In genomic region chr16:29848420-29849297, GRCh38 we compare ENCODE assay signal across 8 cellular contexts. TPM values are rescaled to one million over a fixed set of nuclear protein-coding genes. Genes with fewer than 3 reads are reported as not detected.
DNase-seq lines count a peak whose midpoint lies in the region; ATAC-seq and TF ChIP-seq lines count a peak whose summit lies in the region.

No MANE protein-coding gene starts in this region.

- no peaks in the 10 kb centered on the region for H3K27me3 Mint-ChIP-seq in activated CD4-positive, alpha-beta T cell treated with anti-CD3 and anti-CD28 coated beads, Interleukin-2, amount 10 ng/mL, durations not matched to agents 24 days and 14 days

- no peak overlapping the region for H3K4me3 Mint-ChIP-seq in activated CD4-positive, alpha-beta T cell treated with anti-CD3 and anti-CD28 coated beads, Interleukin-2, amount 10 ng/mL, durations not matched to agents 24 days and 14 days

- peaks cover 2% of the 10 kb centered on the region for H3K4me1 Mint-ChIP-seq in activated CD4-positive, alpha-beta T cell treated with anti-CD3 and anti-CD28 coated beads, Interleukin-2, amount 10 ng/mL, durations not matched to agents 24 days and 14 days

- peak; percentile 79 to 89 for TF ChIP-seq RAD21 in liver (IDR thresholded peaks at IDR 0.05)

- no peaks in the 10 kb centered on the region for H3K27me3 ChIP-seq in colonic mucosa
- H3K27me3 ChIP-seq in liver (ENCODE audit: control insufficient read depth in 4 of 4, insufficient read depth in 4 of 4, low read length in 3 of 4) = no peaks in the 10 kb centered on the region

- H3K9me3 ChIP-seq in colonic mucosa (no peaks in the 10 kb centered on the region), liver (ENCODE audit: control insufficient read depth in 4 of 4, low read length in 3 of 4) (no peaks in the 10 kb centered on the region)

- intact Hi-C loops in activated CD4-positive, alpha-beta T cell treated with anti-CD3 and anti-CD28 coated beads, Interleukin-2, amount 10 ng/mL, durations not matched to agents 24 days and 14 days (cut with micrococcal nuclease) = loop anchor here (1.0 to 2.0 kb wide), 4 partner anchors 31 to 156 kb away; partner anchors contain the start of gene MAZ
- intact Hi-C loops in colonic mucosa (cut with DNase I) = no loop called here

- 47% methylated on average over 15 of the region's 15 CpGs for WGBS in liver

- H3K36me3 Mint-ChIP-seq in activated CD4-positive, alpha-beta T cell treated with anti-CD3 and anti-CD28 coated beads, Interleukin-2, amount 10 ng/mL, durations not matched to agents 24 days and 14 days (ENCODE audit: low read depth) = peaks cover 39% of the 10 kb centered on the region

- H3K9ac ChIP-seq in colonic mucosa (ENCODE audit: low read depth in 2 of 2, low read length in 2 of 2) (peak overlapping the region in 1 of 2 donors; percentile 34), liver (ENCODE audit: low read depth in 1 of 2, low read length in 2 of 2) (no peak overlapping the region)

- no peaks in the 10 kb centered on the region for H3K9me3 Mint-ChIP-seq in activated CD4-positive, alpha-beta T cell treated with anti-CD3 and anti-CD28 coated beads, Interleukin-2, amount 10 ng/mL, durations not matched to agents 24 days and 14 days

- H3K27ac ChIP-seq in colonic mucosa = no peak overlapping the region
- no peak overlapping the region for H3K27ac ChIP-seq in liver (ENCODE audit: low read depth in 1 of 2, low read length in 2 of 2)

- peak; percentile 90 for TF ChIP-seq CTCF in colonic mucosa (IDR thresholded peaks at IDR 0.05)
- TF ChIP-seq CTCF in liver (IDR thresholded peaks at IDR 0.05; ENCODE audit: low read depth, low read length, missing input control) = peak; percentile 84

- no peak for ATAC-seq in GM19455 (IDR thresholded peaks at IDR 0.05; ENCODE audit: unreplicated experiment)

- H3K4me3 ChIP-seq in colonic mucosa (no peak overlapping the region), liver (ENCODE audit: low read depth in 1 of 3, low read length in 3 of 3) (no peak overlapping the region)

- H3K4me1 ChIP-seq in colonic mucosa = no peaks in the 10 kb centered on the region
- no peaks in the 10 kb centered on the region for H3K4me1 ChIP-seq in liver (ENCODE audit: control insufficient read depth in 4 of 4, insufficient read depth in 4 of 4, low read length in 3 of 4)

- DNase-seq in SIG-M5 treated with dmso at 0.1 percent for 504 hours (lab: John Stamatoyannopoulos, UW; ENCODE audit: unreplicated experiment) = peak; percentile 45
- DNase-seq in SIG-M5 (lab: John Stamatoyannopoulos, UW) = no peak
- DNase-seq in NCI-H2107 treated with DMSO at 0.1 percent for 48 hours (lab: John Stamatoyannopoulos, UW; ENCODE audit: unreplicated experiment) = peak; percentile 32
- peak; percentile 95 for DNase-seq in activated CD4-positive, alpha-beta T cell treated with anti-CD3 and anti-CD28 coated beads, Interleukin-2, amount 10 ng/mL, durations not matched to agents 24 days and 14 days
- peak; percentile 84 for DNase-seq in colonic mucosa
- peak; percentile 64 to 77 (median 68) for DNase-seq in stimulated activated CD4-positive, alpha-beta T cell treated with anti-CD3 and anti-CD28 coated beads, TNF-alpha, amount 100 ng/mL, for 4 hours (ENCODE audit: low read depth in 3 of 3)

- no peak overlapping the region for H3K27ac Mint-ChIP-seq in activated CD4-positive, alpha-beta T cell treated with anti-CD3 and anti-CD28 coated beads, Interleukin-2, amount 10 ng/mL, durations not matched to agents 24 days and 14 days

- peaks cover 39% of the 10 kb centered on the region for H3K36me3 ChIP-seq in colonic mucosa
- H3K36me3 ChIP-seq in liver (ENCODE audit: control insufficient read depth in 4 of 4, insufficient read depth in 3 of 4, low read depth in 1 of 4, low read length in 3 of 4) = peaks cover 8 to 35% (median 19%) of the 10 kb centered on the region in 4 donors

TF ChIP-seq in liver, 16 proteins besides CTCF, POLR2A, EP300 and RAD21:
- TF ChIP-seq ATF3 (IDR thresholded peaks at IDR 0.05) (no peak), REST (IDR thresholded peaks at IDR 0.05) (no peak), ZBTB33 (IDR thresholded peaks at IDR 0.05) (no peak), SP1 (IDR thresholded peaks at IDR 0.05) (no peak), YY1 (IDR thresholded peaks at IDR 0.05) (no peak), FOXA2 (IDR thresholded peaks at IDR 0.05) (no peak), NR2F2 (IDR thresholded peaks at IDR 0.05) (no peak), RXRA (IDR thresholded peaks at IDR 0.05) (no peak), FOXA1 (IDR thresholded peaks at IDR 0.05) (no peak), MAX (IDR thresholded peaks at IDR 0.05) (no peak), JUND (IDR thresholded peaks at IDR 0.05) (no peak), HNF4G (IDR thresholded peaks at IDR 0.05) (no peak), HNF4A (conservative IDR thresholded peaks at IDR 0.05) (no peak), EGR1 (IDR thresholded peaks at IDR 0.05; ENCODE audit: low read depth in 2 of 2) (no peak), TAF1 (conservative IDR thresholded peaks at IDR 0.05) (no peak), GABPA (IDR thresholded peaks at IDR 0.05 in 1 of 2, conservative IDR thresholded peaks at IDR 0.05 in 1 of 2) (no peak)
TF ChIP-seq in liver: peak in this region for 0.

RNA-seq across cellular contexts. Expression of gene CDIPT, which starts 14.4 kb away (rescaled TPM):
- 69.2 and 71.2 TPM in 2 replicates for total RNA-seq in activated CD4-positive, alpha-beta T cell treated with anti-CD3 and anti-CD28 coated beads, Interleukin-2, amount 10 ng/mL, durations not matched to agents 24 days and 14 days
- 10 to 100 TPM; 58.1 to 62.7 TPM for total RNA-seq in colonic mucosa
- total RNA-seq in liver = 10 to 100 TPM; 31.4 to 38.7 TPM
- 100 to 1,000 TPM in 1 of 2 donors, 10 to 100 TPM in 1; 38.1 to 102 TPM for polyA plus RNA-seq in liver

RNA-seq across cellular contexts. Expression of gene MVP, which starts 28.4 kb away (rescaled TPM):
- total RNA-seq in activated CD4-positive, alpha-beta T cell treated with anti-CD3 and anti-CD28 coated beads, Interleukin-2, amount 10 ng/mL, durations not matched to agents 24 days and 14 days = 116 and 122 TPM in 2 replicates
- 100 to 1,000 TPM; 427 to 450 TPM for total RNA-seq in colonic mucosa
- 10 to 100 TPM; 30.7 to 78.4 TPM for total RNA-seq in liver
- 10 to 100 TPM; 40.1 to 61.4 TPM for polyA plus RNA-seq in liver

RNA-seq across cellular contexts. Expression of gene PAGR1, which starts 32.7 kb away (rescaled TPM):
- 25.8 and 27.0 TPM in 2 replicates for total RNA-seq in activated CD4-positive, alpha-beta T cell treated with anti-CD3 and anti-CD28 coated beads, Interleukin-2, amount 10 ng/mL, durations not matched to agents 24 days and 14 days
- total RNA-seq in colonic mucosa = 10 to 100 TPM; 16.0 to 45.0 TPM
- total RNA-seq in liver = 10 to 100 TPM; 11.1 to 16.9 TPM
- 10 to 100 TPM in 1 of 2 donors, 1 to 10 TPM in 1; 7.3 to 18.7 TPM for polyA plus RNA-seq in liver

RNA-seq across cellular contexts. Expression of gene PRRT2, which starts 36.7 kb away (rescaled TPM):
- total RNA-seq in activated CD4-positive, alpha-beta T cell treated with anti-CD3 and anti-CD28 coated beads, Interleukin-2, amount 10 ng/mL, durations not matched to agents 24 days and 14 days = 1.6 and 1.7 TPM in 2 replicates
- total RNA-seq in colonic mucosa (1 to 10 TPM; 1.4 to 1.7 TPM), liver (under 1 TPM; 0.09 to 0.59 TPM)
- polyA plus RNA-seq in liver = under 1 TPM; 0.16 to 0.28 TPM

RNA-seq across cellular contexts. Expression of gene MAZ, which starts 42.3 kb away (rescaled TPM):
- total RNA-seq in activated CD4-positive, alpha-beta T cell treated with anti-CD3 and anti-CD28 coated beads, Interleukin-2, amount 10 ng/mL, durations not matched to agents 24 days and 14 days = 378 and 380 TPM in 2 replicates
- 100 to 1,000 TPM; 286 to 441 TPM for total RNA-seq in colonic mucosa
- 100 to 1,000 TPM in 1 of 2 donors, 10 to 100 TPM in 1; 28.4 to 272 TPM for total RNA-seq in liver
- polyA plus RNA-seq in liver = 10 to 100 TPM; 16.0 to 61.7 TPM
